ENCODE assay signal across 1 cellular context in the genomic region with DNA sequence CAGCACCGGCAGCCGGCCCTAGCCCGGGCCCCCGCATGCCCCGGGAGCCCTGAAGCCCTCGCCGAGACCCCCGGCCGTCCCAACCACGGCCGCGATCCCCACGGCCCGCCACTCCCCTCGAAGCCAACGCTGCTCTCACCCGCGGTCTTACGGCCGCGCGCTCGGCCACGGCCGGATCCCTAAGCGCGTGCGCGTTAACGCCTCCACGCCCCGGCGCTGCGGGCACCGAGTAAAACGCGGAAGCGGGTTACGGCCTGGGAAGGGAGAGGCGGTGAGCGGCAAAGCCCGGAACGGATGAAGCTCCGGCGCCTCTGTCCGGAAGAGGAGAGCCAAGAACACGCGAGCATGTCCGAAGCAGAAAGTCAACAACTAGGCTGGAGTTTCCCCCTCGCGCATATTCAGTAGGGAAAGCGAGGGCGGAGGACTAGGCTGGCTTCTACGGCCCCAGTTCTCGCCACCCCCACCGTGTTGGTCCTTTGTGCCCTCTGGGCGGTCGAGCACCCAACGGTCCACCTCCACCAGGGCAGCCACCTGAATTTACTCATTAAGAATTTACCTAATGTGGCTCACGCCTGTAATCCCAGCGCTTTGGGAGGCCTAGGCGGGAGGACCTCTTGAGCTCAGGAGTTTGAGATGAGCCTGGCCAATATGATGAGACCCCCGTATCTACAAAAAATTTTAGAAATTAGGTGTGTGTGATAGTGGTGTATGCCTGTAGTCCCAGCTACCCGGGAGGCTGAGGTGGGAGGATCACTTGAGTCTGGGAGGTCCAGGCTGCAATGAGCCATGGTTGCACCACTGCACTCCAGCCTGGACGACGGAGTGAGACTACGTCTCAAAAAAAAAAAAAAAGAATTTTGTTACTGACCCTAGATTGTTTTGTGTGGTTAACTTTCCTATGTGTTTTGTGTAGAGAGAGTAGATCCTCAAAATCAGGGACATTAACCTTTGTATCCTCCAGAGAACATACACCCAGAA.
TF ChIP-seq lines count a peak whose summit lies in the region.

KANSL3 (minus strand) TSS at position 169 of the 978 bp plus-strand sequence. CDS start 1,177 bp downstream, outside the sequence.

TF ChIP-seq in WTC11, 78 proteins besides CTCF, POLR2A, EP300 and RAD21 (continued from another document and continues in another):
- TF ChIP-seq, protein P1, sequence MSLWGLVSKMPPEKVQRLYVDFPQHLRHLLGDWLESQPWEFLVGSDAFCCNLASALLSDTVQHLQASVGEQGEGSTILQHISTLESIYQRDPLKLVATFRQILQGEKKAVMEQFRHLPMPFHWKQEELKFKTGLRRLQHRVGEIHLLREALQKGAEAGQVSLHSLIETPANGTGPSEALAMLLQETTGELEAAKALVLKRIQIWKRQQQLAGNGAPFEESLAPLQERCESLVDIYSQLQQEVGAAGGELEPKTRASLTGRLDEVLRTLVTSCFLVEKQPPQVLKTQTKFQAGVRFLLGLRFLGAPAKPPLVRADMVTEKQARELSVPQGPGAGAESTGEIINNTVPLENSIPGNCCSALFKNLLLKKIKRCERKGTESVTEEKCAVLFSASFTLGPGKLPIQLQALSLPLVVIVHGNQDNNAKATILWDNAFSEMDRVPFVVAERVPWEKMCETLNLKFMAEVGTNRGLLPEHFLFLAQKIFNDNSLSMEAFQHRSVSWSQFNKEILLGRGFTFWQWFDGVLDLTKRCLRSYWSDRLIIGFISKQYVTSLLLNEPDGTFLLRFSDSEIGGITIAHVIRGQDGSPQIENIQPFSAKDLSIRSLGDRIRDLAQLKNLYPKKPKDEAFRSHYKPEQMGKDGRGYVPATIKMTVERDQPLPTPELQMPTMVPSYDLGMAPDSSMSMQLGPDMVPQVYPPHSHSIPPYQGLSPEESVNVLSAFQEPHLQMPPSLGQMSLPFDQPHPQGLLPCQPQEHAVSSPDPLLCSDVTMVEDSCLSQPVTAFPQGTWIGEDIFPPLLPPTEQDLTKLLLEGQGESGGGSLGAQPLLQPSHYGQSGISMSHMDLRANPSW (CRISPR knock-in tag; conservative IDR thresholded peaks at IDR 0.05; ENCODE audit: low read depth): no peak
- TF ChIP-seq NR2C2 (CRISPR knock-in tag; IDR thresholded peaks at IDR 0.05) (no peak), ZNF425 (CRISPR knock-in tag; conservative IDR thresholded peaks at IDR 0.05) (no peak), E2F4 (CRISPR knock-in tag; IDR thresholded peaks at IDR 0.05; ENCODE audit: borderline replicate concordance, low read depth) (peak; percentile 79), MXD4 (CRISPR knock-in tag; IDR thresholded peaks at IDR 0.05; ENCODE audit: borderline replicate concordance) (no peak), EMX1 (CRISPR knock-in tag; IDR thresholded peaks at IDR 0.05) (no peak), RORB (CRISPR knock-in tag; IDR thresholded peaks at IDR 0.05) (no peak), ZNF396 (CRISPR knock-in tag; IDR thresholded peaks at IDR 0.05; ENCODE audit: borderline replicate concordance) (no peak), RELA (CRISPR knock-in tag; IDR thresholded peaks at IDR 0.05; ENCODE audit: borderline replicate concordance) (peak; percentile 88), NFYB (CRISPR knock-in tag; conservative IDR thresholded peaks at IDR 0.05; ENCODE audit: low read depth) (peak; percentile 36; the same call in 1 of the 2 replicates), NFE2L1 (CRISPR knock-in tag; IDR thresholded peaks at IDR 0.05) (peak; percentile 88), ZBTB21 (CRISPR knock-in tag; IDR thresholded peaks at IDR 0.05; ENCODE audit: borderline replicate concordance) (peak; percentile 89), NR1H2 (CRISPR knock-in tag; IDR thresholded peaks at IDR 0.05) (no peak), GABPB1 (CRISPR knock-in tag; IDR thresholded peaks at IDR 0.05) (peak; percentile 87), CREB1 (CRISPR knock-in tag; IDR thresholded peaks at IDR 0.05) (peak; percentile 36; the same call in 1 of the 2 replicates), KAT7 (CRISPR knock-in tag; IDR thresholded peaks at IDR 0.05; ENCODE audit: borderline replicate concordance) (0 out of 2 replicates have a peak, but pooled peaks have one; percentile 92), SMAD3 (CRISPR knock-in tag; IDR thresholded peaks at IDR 0.05; ENCODE audit: borderline replicate concordance) (peak; percentile 75), ZNF263 (CRISPR knock-in tag; IDR thresholded peaks at IDR 0.05; ENCODE audit: low read depth) (no peak), MAX (CRISPR knock-in tag; IDR thresholded peaks at IDR 0.05) (peak; percentile 93), FOXP1 (CRISPR knock-in tag; IDR thresholded peaks at IDR 0.05; ENCODE audit: borderline replicate concordance) (peak; percentile 96), CBFB (CRISPR knock-in tag; IDR thresholded peaks at IDR 0.05; ENCODE audit: low read depth) (peak; percentile 95), ATF1 (CRISPR knock-in tag; IDR thresholded peaks at IDR 0.05) (no peak)
- TF ChIP-seq, protein P2, sequence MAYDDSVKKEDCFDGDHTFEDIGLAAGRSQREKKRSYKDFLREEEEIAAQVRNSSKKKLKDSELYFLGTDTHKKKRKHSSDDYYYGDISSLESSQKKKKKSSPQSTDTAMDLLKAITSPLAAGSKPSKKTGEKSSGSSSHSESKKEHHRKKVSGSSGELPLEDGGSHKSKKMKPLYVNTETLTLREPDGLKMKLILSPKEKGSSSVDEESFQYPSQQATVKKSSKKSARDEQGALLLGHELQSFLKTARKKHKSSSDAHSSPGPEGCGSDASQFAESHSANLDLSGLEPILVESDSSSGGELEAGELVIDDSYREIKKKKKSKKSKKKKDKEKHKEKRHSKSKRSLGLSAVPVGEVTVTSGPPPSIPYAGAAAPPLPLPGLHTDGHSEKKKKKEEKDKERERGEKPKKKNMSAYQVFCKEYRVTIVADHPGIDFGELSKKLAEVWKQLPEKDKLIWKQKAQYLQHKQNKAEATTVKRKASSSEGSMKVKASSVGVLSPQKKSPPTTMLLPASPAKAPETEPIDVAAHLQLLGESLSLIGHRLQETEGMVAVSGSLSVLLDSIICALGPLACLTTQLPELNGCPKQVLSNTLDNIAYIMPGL (CRISPR knock-in tag; IDR thresholded peaks at IDR 0.05): 0 out of 2 replicates have a peak, but pooled peaks have one; percentile 33
- TF ChIP-seq, protein P3, sequence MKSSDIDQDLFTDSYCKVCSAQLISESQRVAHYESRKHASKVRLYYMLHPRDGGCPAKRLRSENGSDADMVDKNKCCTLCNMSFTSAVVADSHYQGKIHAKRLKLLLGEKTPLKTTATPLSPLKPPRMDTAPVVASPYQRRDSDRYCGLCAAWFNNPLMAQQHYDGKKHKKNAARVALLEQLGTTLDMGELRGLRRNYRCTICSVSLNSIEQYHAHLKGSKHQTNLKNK (CRISPR knock-in tag; IDR thresholded peaks at IDR 0.05): no peak
- TF ChIP-seq, protein P4, sequence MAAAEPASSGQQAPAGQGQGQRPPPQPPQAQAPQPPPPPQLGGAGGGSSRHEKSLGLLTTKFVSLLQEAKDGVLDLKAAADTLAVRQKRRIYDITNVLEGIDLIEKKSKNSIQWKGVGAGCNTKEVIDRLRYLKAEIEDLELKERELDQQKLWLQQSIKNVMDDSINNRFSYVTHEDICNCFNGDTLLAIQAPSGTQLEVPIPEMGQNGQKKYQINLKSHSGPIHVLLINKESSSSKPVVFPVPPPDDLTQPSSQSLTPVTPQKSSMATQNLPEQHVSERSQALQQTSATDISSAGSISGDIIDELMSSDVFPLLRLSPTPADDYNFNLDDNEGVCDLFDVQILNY (CRISPR knock-in tag; IDR thresholded peaks at IDR 0.05): peak; percentile 76
- TF ChIP-seq, protein P5, sequence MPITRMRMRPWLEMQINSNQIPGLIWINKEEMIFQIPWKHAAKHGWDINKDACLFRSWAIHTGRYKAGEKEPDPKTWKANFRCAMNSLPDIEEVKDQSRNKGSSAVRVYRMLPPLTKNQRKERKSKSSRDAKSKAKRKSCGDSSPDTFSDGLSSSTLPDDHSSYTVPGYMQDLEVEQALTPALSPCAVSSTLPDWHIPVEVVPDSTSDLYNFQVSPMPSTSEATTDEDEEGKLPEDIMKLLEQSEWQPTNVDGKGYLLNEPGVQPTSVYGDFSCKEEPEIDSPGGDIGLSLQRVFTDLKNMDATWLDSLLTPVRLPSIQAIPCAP (CRISPR knock-in tag; IDR thresholded peaks at IDR 0.05): peak; percentile 86
- TF ChIP-seq, protein P6, sequence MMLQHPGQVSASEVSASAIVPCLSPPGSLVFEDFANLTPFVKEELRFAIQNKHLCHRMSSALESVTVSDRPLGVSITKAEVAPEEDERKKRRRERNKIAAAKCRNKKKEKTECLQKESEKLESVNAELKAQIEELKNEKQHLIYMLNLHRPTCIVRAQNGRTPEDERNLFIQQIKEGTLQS (CRISPR knock-in tag; conservative IDR thresholded peaks at IDR 0.05): no peak
- TF ChIP-seq, protein P7, sequence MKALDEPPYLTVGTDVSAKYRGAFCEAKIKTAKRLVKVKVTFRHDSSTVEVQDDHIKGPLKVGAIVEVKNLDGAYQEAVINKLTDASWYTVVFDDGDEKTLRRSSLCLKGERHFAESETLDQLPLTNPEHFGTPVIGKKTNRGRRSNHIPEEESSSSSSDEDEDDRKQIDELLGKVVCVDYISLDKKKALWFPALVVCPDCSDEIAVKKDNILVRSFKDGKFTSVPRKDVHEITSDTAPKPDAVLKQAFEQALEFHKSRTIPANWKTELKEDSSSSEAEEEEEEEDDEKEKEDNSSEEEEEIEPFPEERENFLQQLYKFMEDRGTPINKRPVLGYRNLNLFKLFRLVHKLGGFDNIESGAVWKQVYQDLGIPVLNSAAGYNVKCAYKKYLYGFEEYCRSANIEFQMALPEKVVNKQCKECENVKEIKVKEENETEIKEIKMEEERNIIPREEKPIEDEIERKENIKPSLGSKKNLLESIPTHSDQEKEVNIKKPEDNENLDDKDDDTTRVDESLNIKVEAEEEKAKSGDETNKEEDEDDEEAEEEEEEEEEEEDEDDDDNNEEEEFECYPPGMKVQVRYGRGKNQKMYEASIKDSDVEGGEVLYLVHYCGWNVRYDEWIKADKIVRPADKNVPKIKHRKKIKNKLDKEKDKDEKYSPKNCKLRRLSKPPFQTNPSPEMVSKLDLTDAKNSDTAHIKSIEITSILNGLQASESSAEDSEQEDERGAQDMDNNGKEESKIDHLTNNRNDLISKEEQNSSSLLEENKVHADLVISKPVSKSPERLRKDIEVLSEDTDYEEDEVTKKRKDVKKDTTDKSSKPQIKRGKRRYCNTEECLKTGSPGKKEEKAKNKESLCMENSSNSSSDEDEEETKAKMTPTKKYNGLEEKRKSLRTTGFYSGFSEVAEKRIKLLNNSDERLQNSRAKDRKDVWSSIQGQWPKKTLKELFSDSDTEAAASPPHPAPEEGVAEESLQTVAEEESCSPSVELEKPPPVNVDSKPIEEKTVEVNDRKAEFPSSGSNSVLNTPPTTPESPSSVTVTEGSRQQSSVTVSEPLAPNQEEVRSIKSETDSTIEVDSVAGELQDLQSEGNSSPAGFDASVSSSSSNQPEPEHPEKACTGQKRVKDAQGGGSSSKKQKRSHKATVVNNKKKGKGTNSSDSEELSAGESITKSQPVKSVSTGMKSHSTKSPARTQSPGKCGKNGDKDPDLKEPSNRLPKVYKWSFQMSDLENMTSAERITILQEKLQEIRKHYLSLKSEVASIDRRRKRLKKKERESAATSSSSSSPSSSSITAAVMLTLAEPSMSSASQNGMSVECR (CRISPR knock-in tag; IDR thresholded peaks at IDR 0.05; ENCODE audit: borderline replicate concordance): peak; percentile 37; the same call in 1 of the 2 replicates
- TF ChIP-seq, protein P8, sequence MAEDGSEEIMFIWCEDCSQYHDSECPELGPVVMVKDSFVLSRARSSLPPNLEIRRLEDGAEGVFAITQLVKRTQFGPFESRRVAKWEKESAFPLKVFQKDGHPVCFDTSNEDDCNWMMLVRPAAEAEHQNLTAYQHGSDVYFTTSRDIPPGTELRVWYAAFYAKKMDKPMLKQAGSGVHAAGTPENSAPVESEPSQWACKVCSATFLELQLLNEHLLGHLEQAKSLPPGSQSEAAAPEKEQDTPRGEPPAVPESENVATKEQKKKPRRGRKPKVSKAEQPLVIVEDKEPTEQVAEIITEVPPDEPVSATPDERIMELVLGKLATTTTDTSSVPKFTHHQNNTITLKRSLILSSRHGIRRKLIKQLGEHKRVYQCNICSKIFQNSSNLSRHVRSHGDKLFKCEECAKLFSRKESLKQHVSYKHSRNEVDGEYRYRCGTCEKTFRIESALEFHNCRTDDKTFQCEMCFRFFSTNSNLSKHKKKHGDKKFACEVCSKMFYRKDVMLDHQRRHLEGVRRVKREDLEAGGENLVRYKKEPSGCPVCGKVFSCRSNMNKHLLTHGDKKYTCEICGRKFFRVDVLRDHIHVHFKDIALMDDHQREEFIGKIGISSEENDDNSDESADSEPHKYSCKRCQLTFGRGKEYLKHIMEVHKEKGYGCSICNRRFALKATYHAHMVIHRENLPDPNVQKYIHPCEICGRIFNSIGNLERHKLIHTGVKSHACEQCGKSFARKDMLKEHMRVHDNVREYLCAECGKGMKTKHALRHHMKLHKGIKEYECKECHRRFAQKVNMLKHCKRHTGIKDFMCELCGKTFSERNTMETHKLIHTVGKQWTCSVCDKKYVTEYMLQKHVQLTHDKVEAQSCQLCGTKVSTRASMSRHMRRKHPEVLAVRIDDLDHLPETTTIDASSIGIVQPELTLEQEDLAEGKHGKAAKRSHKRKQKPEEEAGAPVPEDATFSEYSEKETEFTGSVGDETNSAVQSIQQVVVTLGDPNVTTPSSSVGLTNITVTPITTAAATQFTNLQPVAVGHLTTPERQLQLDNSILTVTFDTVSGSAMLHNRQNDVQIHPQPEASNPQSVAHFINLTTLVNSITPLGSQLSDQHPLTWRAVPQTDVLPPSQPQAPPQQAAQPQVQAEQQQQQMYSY (CRISPR knock-in tag; IDR thresholded peaks at IDR 0.05): peak; percentile 100
